Comparison of ENCODE assay signal across 8 cellular contexts in the genomic region with DNA sequence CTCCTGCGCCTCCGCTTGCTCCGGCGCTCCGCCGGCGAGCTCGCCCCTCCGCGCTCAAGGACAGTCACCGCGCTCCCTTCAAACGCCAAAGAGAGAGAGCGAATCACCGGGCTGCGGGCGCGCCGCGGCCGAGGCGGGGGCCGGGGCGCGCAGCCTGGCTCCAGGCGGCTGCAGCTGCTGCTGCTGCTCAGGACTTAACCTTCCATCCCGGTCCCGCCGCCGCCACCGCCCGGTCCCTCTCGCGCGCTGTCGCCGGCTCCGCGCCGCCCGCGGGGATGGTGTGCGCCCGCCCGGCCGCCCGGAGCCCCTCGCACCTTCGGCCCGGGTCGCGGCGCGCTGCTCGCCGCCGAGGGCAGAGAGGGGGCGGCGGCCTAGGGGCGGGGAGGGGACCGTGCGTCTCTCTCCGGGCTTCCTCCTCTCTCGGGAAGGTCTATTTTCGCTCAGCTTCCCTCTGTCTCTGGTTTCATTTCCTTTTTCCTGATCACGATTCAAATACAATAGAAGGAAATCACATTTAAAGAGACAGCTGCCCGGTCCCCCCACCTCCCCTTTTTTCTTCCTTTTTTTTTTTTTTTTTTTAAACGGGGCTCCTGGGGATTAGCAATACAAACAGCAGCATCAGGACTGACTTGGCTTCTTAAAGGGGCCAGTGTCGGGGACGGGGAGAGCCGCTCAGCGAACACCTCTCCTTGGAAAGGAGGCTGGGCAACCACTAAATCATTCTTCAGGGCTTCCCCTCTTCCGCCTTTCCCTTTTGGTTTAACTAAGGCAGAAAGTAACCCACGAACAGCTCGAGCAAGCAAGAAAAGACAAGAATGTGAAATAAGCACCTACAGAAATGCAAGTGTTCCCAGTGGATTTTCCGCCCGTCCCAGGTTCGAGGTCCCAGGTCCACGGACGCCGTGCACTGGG. TPM values are rescaled to one million over a fixed set of nuclear protein-coding genes. Genes with fewer than 3 reads are reported as not detected.
DNase-seq lines count a peak whose midpoint lies in the region; ATAC-seq and TF ChIP-seq lines count a peak whose summit lies in the region.

No MANE protein-coding gene starts in this region.

- H3K27me3 ChIP-seq in PC-9 (ENCODE audit: insufficient read depth, low read depth): peaks cover 55% of the 10 kb centered on the region

- intact Hi-C loops in activated naive CD4-positive, alpha-beta T cell treated with anti-CD3 and anti-CD28 coated beads for 36 hours (cut with micrococcal nuclease): loop anchor here (1.0 kb wide), 1 partner anchor 25 kb away; no protein-coding TSS in a partner anchor
- intact Hi-C loops in PC-9 (cut with micrococcal nuclease; ENCODE audit: unreplicated experiment) (no loop called here), left colon (cut with DNase I, micrococcal nuclease) (no loop called here)

- H2AFZ ChIP-seq in PC-9: peak overlapping the region; percentile 66

- peak; percentile 20 for DNase-seq in activated naive CD4-positive, alpha-beta T cell treated with anti-CD3 and anti-CD28 coated beads for 36 hours
- DNase-seq in activated naive CD4-positive, alpha-beta T cell treated with Interleukin-2 at 50 U/mL for 16 hours: no peak
- peak; percentile 10 for DNase-seq in HK-2 (ENCODE audit: unreplicated experiment)
- DNase-seq in PC-9: peak in 1 of 2 experiments; percentile 29
- peak; percentile 21 for DNase-seq in cerebellum (ENCODE audit: low spot score)
- peak in 1 of 2 donors; percentile 32 for DNase-seq in left colon
- no peak for DNase-seq in glomerular visceral epithelial cell (ENCODE audit: extremely low spot score)

- no peaks in the 10 kb centered on the region for H3K4me1 ChIP-seq in PC-9 (replicated peaks; ENCODE audit: insufficient read depth)

- no peaks in the 10 kb centered on the region for H3K9me2 ChIP-seq in PC-9 (ENCODE audit: insufficient read depth)

- POLR2A ChIA-PET in PC-9 (lab: Charles Lee; ENCODE audit: unreplicated experiment): no interaction called here

- no peak for TF ChIP-seq CTCF in PC-9 (conservative IDR thresholded peaks at IDR 0.05)

- no peaks in the 10 kb centered on the region for H3K36me3 Mint-ChIP-seq in activated naive CD4-positive, alpha-beta T cell treated with anti-CD3 and anti-CD28 coated beads for 36 hours (ENCODE audit: low read depth)
- no peaks in the 10 kb centered on the region for H3K36me3 Mint-ChIP-seq in stimulated activated memory B cell treated with anti-CD40 and anti-IgM and Interleukin-4, amounts not matched to agents 10 μg/mL and 1 μg/mL and 100 μg/mL, for 72 hours

- ATAC-seq in left colon: peak; percentile 78
- ATAC-seq in stimulated activated memory B cell treated with anti-CD40 and anti-IgM and Interleukin-4, amounts not matched to agents 10 μg/mL and 1 μg/mL and 100 μg/mL, for 72 hours: peak; percentile 80

- no peaks in the 10 kb centered on the region for H3K79me2 ChIP-seq in PC-9 (ENCODE audit: low read depth)

- CTCF ChIA-PET in activated naive CD4-positive, alpha-beta T cell treated with anti-CD3 and anti-CD28 coated beads for 36 hours (lab: Charles Lee): interaction anchor here (0.6 to 3.4 kb wide), 3 partner anchors 11 to 41 kb away, joined by 3 to 18 read pairs (median 3); no protein-coding TSS in a partner anchor
- CTCF ChIA-PET in PC-9 (lab: Charles Lee): interaction anchor here (0.6 kb wide), 1 partner anchor 12 kb away, joined by 5 read pairs; no protein-coding TSS in a partner anchor

- H4K20me1 ChIP-seq in PC-9 (ENCODE audit: insufficient read depth): no peaks in the 10 kb centered on the region

- no peaks in the 10 kb centered on the region for H3K36me3 ChIP-seq in PC-9 (ENCODE audit: low read depth)

- no peaks in the 10 kb centered on the region for H3K9me3 ChIP-seq in PC-9 (ENCODE audit: insufficient read depth, low read depth)

- peak overlapping the region; percentile 76 for H3K4me3 Mint-ChIP-seq in activated naive CD4-positive, alpha-beta T cell treated with anti-CD3 and anti-CD28 coated beads for 36 hours
- peak overlapping the region; percentile 97 for H3K4me3 Mint-ChIP-seq in stimulated activated memory B cell treated with anti-CD40 and anti-IgM and Interleukin-4, amounts not matched to agents 10 μg/mL and 1 μg/mL and 100 μg/mL, for 72 hours

- H3K27ac ChIP-seq in PC-9: no peak overlapping the region

- H3K27me3 Mint-ChIP-seq in activated naive CD4-positive, alpha-beta T cell treated with anti-CD3 and anti-CD28 coated beads for 36 hours (ENCODE audit: low read depth): peaks cover 58% of the 10 kb centered on the region
- no peaks in the 10 kb centered on the region for H3K27me3 Mint-ChIP-seq in stimulated activated memory B cell treated with anti-CD40 and anti-IgM and Interleukin-4, amounts not matched to agents 10 μg/mL and 1 μg/mL and 100 μg/mL, for 72 hours

- H3K4me3 ChIP-seq in PC-9: peak overlapping the region; percentile 71

- no peaks in the 10 kb centered on the region for H3K9me3 Mint-ChIP-seq in activated naive CD4-positive, alpha-beta T cell treated with anti-CD3 and anti-CD28 coated beads for 36 hours
- no peaks in the 10 kb centered on the region for H3K9me3 Mint-ChIP-seq in stimulated activated memory B cell treated with anti-CD40 and anti-IgM and Interleukin-4, amounts not matched to agents 10 μg/mL and 1 μg/mL and 100 μg/mL, for 72 hours

- H3K27ac Mint-ChIP-seq in activated naive CD4-positive, alpha-beta T cell treated with anti-CD3 and anti-CD28 coated beads for 36 hours: no peak overlapping the region
- H3K27ac Mint-ChIP-seq in stimulated activated memory B cell treated with anti-CD40 and anti-IgM and Interleukin-4, amounts not matched to agents 10 μg/mL and 1 μg/mL and 100 μg/mL, for 72 hours: peak overlapping the region; percentile 78

- no peaks in the 10 kb centered on the region for H3F3A ChIP-seq in PC-9 (ENCODE audit: insufficient read depth, low read depth)

- BruUV-seq in PC-9 (replicated peaks; lab: Mats Ljungman, UMichigan): no TSS peak

- H3K4me2 ChIP-seq in PC-9: peak overlapping the region; percentile 84

- H3K4me1 Mint-ChIP-seq in activated naive CD4-positive, alpha-beta T cell treated with anti-CD3 and anti-CD28 coated beads for 36 hours (ENCODE audit: low read depth): peaks cover 13% of the 10 kb centered on the region
- peaks cover 31% of the 10 kb centered on the region for H3K4me1 Mint-ChIP-seq in stimulated activated memory B cell treated with anti-CD40 and anti-IgM and Interleukin-4, amounts not matched to agents 10 μg/mL and 1 μg/mL and 100 μg/mL, for 72 hours

RNA-seq across cellular contexts. Expression of gene LMO2, which starts 22.1 kb away (rescaled TPM):
- total RNA-seq in activated naive CD4-positive, alpha-beta T cell treated with anti-CD3 and anti-CD28 coated beads for 36 hours: not detected
- total RNA-seq in PC-9 (2021) (0.28 and 0.45 TPM in 2 replicates), cerebellum (16.1 TPM), left colon (1 to 10 TPM; 5.8 to 9.0 TPM)

Comparison
In these comparisons a context has a peak if more than half of its experiments do, and no peak if none do; other contexts are left out.
1. DNase-seq: peak in activated naive CD4-positive, alpha-beta T cell treated with anti-CD3 and anti-CD28 coated beads for 36 hours (single experiment), HK-2 (single experiment) and cerebellum (single experiment); none in activated naive CD4-positive, alpha-beta T cell treated with Interleukin-2 at 50 U/mL for 16 hours (single experiment) and glomerular visceral epithelial cell (single experiment).